In the genomic region with DNA sequence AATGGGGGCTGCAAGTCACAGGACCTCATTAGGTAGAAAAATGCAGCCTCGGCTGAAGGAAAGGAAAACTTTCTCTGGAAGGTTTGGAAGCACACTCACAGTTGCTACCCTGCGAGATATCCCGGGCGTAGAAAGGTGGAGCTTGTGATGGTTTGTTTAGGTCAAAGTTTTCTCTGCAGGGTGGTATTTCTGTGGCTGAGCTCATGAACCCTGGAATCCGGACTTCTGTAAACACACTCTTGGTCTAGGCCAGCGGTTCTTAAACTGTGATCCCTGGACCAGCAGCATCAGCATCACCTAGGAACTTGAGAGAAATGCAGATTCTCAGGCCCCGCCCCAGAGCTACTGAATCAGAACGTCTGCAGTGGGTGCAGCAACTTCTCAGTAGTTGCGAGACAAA, we compare ENCODE assay signal across 41 cellular contexts. TPM values are rescaled to one million over a fixed set of nuclear protein-coding genes. Genes with fewer than 3 reads are reported as not detected.
"Had no signal": no experiment of that assay in that cellular context is flagged by ENCODE, and none has a peak within 500 bp of the region (broad histone marks: within the 10 kb centered on the region; RNA-seq: fewer than 3 reads in every experiment).

No MANE protein-coding gene starts in this region.

- ATAC-seq: activated CD8-positive, alpha-beta T cell treated with anti-CD3 and anti-CD28 coated beads for 36 hours; activated naive CD4-positive, alpha-beta T cell treated with anti-CD3 and anti-CD28 coated beads, Interleukin-2, amount 50 U/mL, for 72 hours; activated naive CD8-positive, alpha-beta T cell treated with anti-CD3 and anti-CD28 coated beads, Interleukin-2, amount 50 U/mL, for 24 hours; activated T-cell treated with anti-CD3 and anti-CD28 coated beads, Interleukin-2, amount 50 U/mL, for 4 hours; activated T-cell treated with anti-CD3 and anti-CD28 coated beads, Interleukin-2, amount 50 U/mL, for 72 hours; activated T-helper 17 cell treated with anti-CD3 and anti-CD28 coated beads, Interleukin-2, amount 50 U/mL, for 72 hours had no signal

- H3K4me3 Mint-ChIP-seq: activated B cell treated with CpG ODN at 0.5 μM for 24 hours; activated CD4-positive, alpha-beta memory T cell treated with anti-CD3 and anti-CD28 coated beads for 36 hours; activated CD4-positive, alpha-beta T cell treated with anti-CD3 and anti-CD28 coated beads, Interleukin-2, amount 10 ng/mL, durations not matched to agents 24 days and 14 days; activated CD8-positive, alpha-beta T cell treated with anti-CD3 and anti-CD28 coated beads for 36 hours; activated naive CD4-positive, alpha-beta T cell treated with anti-CD3 and anti-CD28 coated beads for 36 hours; activated naive CD8-positive, alpha-beta T cell treated with anti-CD3 and anti-CD28 coated beads, Interleukin-2, amount 10 ng/mL, durations not matched to agents 7 days and 5 days; activated naive CD8-positive, alpha-beta T cell treated with anti-CD3 and anti-CD28 coated beads, Interleukin-2, amount 50 U/mL, for 24 hours; activated T-cell treated with anti-CD3 and anti-CD28 coated beads, Interleukin-2, amount 50 U/mL, for 4 hours; activated T-cell treated with anti-CD3 and anti-CD28 coated beads, Interleukin-2, amount 50 U/mL, for 72 hours; activated T-helper 1 cell treated with anti-CD3 and anti-CD28 coated beads, Interleukin-12 subunit alpha, Interleukin-12 subunit beta, Interleukin-2, Interleukin-4 antibody, amounts not matched to agents 30 ng/mL and 10 ng/mL and 1 ng/mL, durations not matched to agents 14 hours and 24 hours and 36 hours; activated T-helper 17 cell treated with anti-CD3 and anti-CD28 coated beads, Interleukin-2, amount 50 U/mL, for 72 hours; brain; central memory CD8-positive, alpha-beta T cell; T-helper 1 cell treated with Interleukin-12 subunit alpha and Interleukin-12 subunit beta and Interleukin-4 antibody, amounts not matched to agents 30 μg/mL and 1 μg/mL, for 36 hours; T-helper 2 cell treated with Interferon-gamma antibody and Interleukin-4, amounts not matched to agents 5 μg/mL and 100 μg/mL, for 36 hours had no signal

- H3K9me3 ChIP-seq: ascending aorta had no signal

- DNase-seq: activated B cell treated with CpG ODN at 0.5 μM for 24 hours; activated CD4-positive, alpha-beta memory T cell treated with anti-CD3 and anti-CD28 coated beads for 36 hours; activated CD4-positive, alpha-beta T cell treated with anti-CD3 and anti-CD28 coated beads for 4 hours; activated CD4-positive, alpha-beta T cell treated with anti-CD3 and anti-CD28 coated beads, Interleukin-2, amount 10 ng/mL, durations not matched to agents 24 days and 14 days; activated CD4-positive, alpha-beta T cell treated with anti-CD3 and anti-CD28 coated beads, Interleukin-2, amount 50 U/mL, for 1 hour; activated CD4-positive, alpha-beta T cell treated with anti-CD3 and anti-CD28 coated beads, Interleukin-2, amount 50 U/mL, for 4 hours; activated CD4-positive, CD25-positive, alpha-beta regulatory T cell treated with anti-CD3 and anti-CD28 coated beads, Interleukin-2, amount 50 U/mL, for 72 hours; activated CD8-positive, alpha-beta memory T cell treated with anti-CD3 and anti-CD28 coated beads, Interleukin-2, amount 50 U/mL, for 4 hours; activated CD8-positive, alpha-beta T cell treated with anti-CD3 and anti-CD28 coated beads for 36 hours; activated effector memory CD4-positive, alpha-beta T cell treated with anti-CD3 and anti-CD28 coated beads, Interleukin-2, amount 50 U/mL, for 16 hours; activated gamma-delta T cell treated with Interleukin-2 at 50 U/mL for 16 hours; activated naive CD4-positive, alpha-beta T cell; activated naive CD4-positive, alpha-beta T cell treated with anti-CD3 and anti-CD28 coated beads for 36 hours; activated naive CD4-positive, alpha-beta T cell treated with anti-CD3 and anti-CD28 coated beads, Interleukin-2, amount 50 U/mL, for 16 hours; activated naive CD8-positive, alpha-beta T cell treated with anti-CD3 and anti-CD28 coated beads, Interleukin-2, amount 10 ng/mL, durations not matched to agents 7 days and 5 days; activated naive CD8-positive, alpha-beta T cell treated with anti-CD3 and anti-CD28 coated beads, Interleukin-2, amount 50 U/mL, for 24 hours; activated T-cell treated with anti-CD3 and anti-CD28 coated beads for 4 hours; activated T-cell treated with anti-CD3 and anti-CD28 coated beads, Interleukin-2, amount 50 U/mL, for 1 hour; activated T-cell treated with anti-CD3 and anti-CD28 coated beads, Interleukin-2, amount 50 U/mL, for 4 hours; activated T-cell treated with anti-CD3 and anti-CD28 coated beads, Interleukin-2, amount 50 U/mL, for 72 hours; amygdala; anterior cingulate cortex; caudate nucleus; cerebellar nuclear complex; T-helper 1 cell; T-helper 2 cell; T-helper 9 cell had no signal

- H3K27ac Mint-ChIP-seq: activated B cell treated with CpG ODN at 0.5 μM for 24 hours; activated CD4-positive, alpha-beta memory T cell treated with anti-CD3 and anti-CD28 coated beads for 36 hours; activated CD4-positive, alpha-beta T cell treated with anti-CD3 and anti-CD28 coated beads, Interleukin-2, amount 10 ng/mL, durations not matched to agents 24 days and 14 days; activated CD8-positive, alpha-beta T cell treated with anti-CD3 and anti-CD28 coated beads for 36 hours; activated naive CD4-positive, alpha-beta T cell treated with anti-CD3 and anti-CD28 coated beads for 36 hours; activated naive CD8-positive, alpha-beta T cell treated with anti-CD3 and anti-CD28 coated beads, Interleukin-2, amount 10 ng/mL, durations not matched to agents 7 days and 5 days; activated naive CD8-positive, alpha-beta T cell treated with anti-CD3 and anti-CD28 coated beads, Interleukin-2, amount 50 U/mL, for 24 hours; activated T-cell treated with anti-CD3 and anti-CD28 coated beads, Interleukin-2, amount 50 U/mL, for 72 hours; activated T-helper 1 cell treated with anti-CD3 and anti-CD28 coated beads, Interleukin-12 subunit alpha, Interleukin-12 subunit beta, Interleukin-2, Interleukin-4 antibody, amounts not matched to agents 30 ng/mL and 10 ng/mL and 1 ng/mL, durations not matched to agents 14 hours and 24 hours and 36 hours; activated T-helper 17 cell treated with anti-CD3 and anti-CD28 coated beads, Interleukin-2, amount 50 U/mL, for 72 hours; brain; T-helper 1 cell treated with Interleukin-12 subunit alpha and Interleukin-12 subunit beta and Interleukin-4 antibody, amounts not matched to agents 30 μg/mL and 1 μg/mL, for 36 hours; T-helper 2 cell treated with Interferon-gamma antibody and Interleukin-4, amounts not matched to agents 5 μg/mL and 100 μg/mL, for 36 hours had no signal

- H3K4me3 ChIP-seq: ascending aorta, cardiac muscle cell had no signal

- H3K36me3 ChIP-seq: ascending aorta, cardiac muscle cell had no signal

- H3K36me3 Mint-ChIP-seq: activated CD4-positive, alpha-beta memory T cell treated with anti-CD3 and anti-CD28 coated beads for 36 hours had no signal

- H3K27ac ChIP-seq: ascending aorta, cardiac muscle cell, VCaP had no signal

- H3K4me1 Mint-ChIP-seq: activated B cell treated with CpG ODN at 0.5 μM for 24 hours; activated CD4-positive, alpha-beta T cell treated with anti-CD3 and anti-CD28 coated beads, Interleukin-2, amount 10 ng/mL, durations not matched to agents 24 days and 14 days; activated naive CD8-positive, alpha-beta T cell treated with anti-CD3 and anti-CD28 coated beads, Interleukin-2, amount 10 ng/mL, durations not matched to agents 7 days and 5 days; activated naive CD8-positive, alpha-beta T cell treated with anti-CD3 and anti-CD28 coated beads, Interleukin-2, amount 50 U/mL, for 24 hours; activated T-helper 17 cell treated with anti-CD3 and anti-CD28 coated beads, Interleukin-2, amount 50 U/mL, for 72 hours; central memory CD8-positive, alpha-beta T cell had no signal

- FAIRE-seq: bronchial epithelial cell, TTC549 had no signal

RNA-seq across cellular contexts. Expression of a gene that starts 3.3 kb away (rescaled TPM):
- total RNA-seq: activated B cell treated with CpG ODN at 0.5 μM for 24 hours; activated CD4-positive, alpha-beta memory T cell treated with anti-CD3 and anti-CD28 coated beads for 36 hours; activated CD4-positive, alpha-beta T cell treated with anti-CD3 and anti-CD28 coated beads, Interleukin-2, amount 10 ng/mL, durations not matched to agents 24 days and 14 days; activated CD8-positive, alpha-beta memory T cell treated with anti-CD3 and anti-CD28 coated beads for 36 hours; activated CD8-positive, alpha-beta T cell treated with anti-CD3 and anti-CD28 coated beads for 36 hours; activated naive CD4-positive, alpha-beta T cell treated with anti-CD3 and anti-CD28 coated beads for 36 hours; activated naive CD4-positive, alpha-beta T cell treated with anti-CD3 and anti-CD28 coated beads, Interleukin-2, amount 50 U/mL, for 72 hours; activated naive CD8-positive, alpha-beta T cell treated with anti-CD3 and anti-CD28 coated beads, Interleukin-2, amount 10 ng/mL, durations not matched to agents 7 days and 5 days; activated T-cell treated with anti-CD3 and anti-CD28 coated beads, Interleukin-2, amount 50 U/mL, for 4 hours; activated T-cell treated with anti-CD3 and anti-CD28 coated beads, Interleukin-2, amount 50 U/mL, for 72 hours; activated T-helper 1 cell treated with anti-CD3 and anti-CD28 coated beads, Interleukin-12 subunit alpha, Interleukin-12 subunit beta, Interleukin-2, Interleukin-4 antibody, amounts not matched to agents 30 ng/mL and 10 ng/mL and 1 ng/mL, durations not matched to agents 14 hours and 24 hours and 36 hours; activated T-helper 17 cell treated with anti-CD3 and anti-CD28 coated beads, Interleukin-2, amount 50 U/mL, for 72 hours; ascending aorta; bronchial epithelial cell; cardiac muscle cell; chondrocyte had no signal
- polyA plus RNA-seq: cardiac muscle cell had no signal
